ENCODE assay signal across 8 cellular contexts in genomic region chr2:240997856-240998705, GRCh38. TPM values are rescaled to one million over a fixed set of nuclear protein-coding genes. Genes with fewer than 3 reads are reported as not detected.
DNase-seq lines count a peak whose midpoint lies in the region; ATAC-seq, FAIRE-seq and TF ChIP-seq lines count a peak whose summit lies in the region.

SNED1 (plus strand) TSS chr2:240998618; CDS start chr2:240998838, 220 bp downstream.

- H3K27me3 ChIP-seq in OCI-LY1 (ENCODE audit: insufficient read depth, low read length): no peaks in the 10 kb centered on the region
- no peaks in the 10 kb centered on the region for H3K27me3 ChIP-seq in stomach smooth muscle (ENCODE audit: control insufficient read depth in 1 of 2, insufficient read depth in 2 of 2, low read length in 2 of 2)

- H2AFZ ChIP-seq in OCI-LY1 (ENCODE audit: low read length): no peak within 1 kb of the TSS

- H3K27ac Mint-ChIP-seq in natural killer cell: no peak within 1 kb of the TSS

- H3K9me2 ChIP-seq in OCI-LY1 (ENCODE audit: low read depth, low read length): no peaks in the 10 kb centered on the region

- no peaks in the 10 kb centered on the region for H4K20me1 ChIP-seq in OCI-LY1 (ENCODE audit: insufficient read depth, low read length)

- DNase-seq in A172 (ENCODE audit: low spot score) (peak; percentile 51), H54 (ENCODE audit: insufficient read length, low spot score) (peak; percentile 80), fibroblast of the aortic adventitia (ENCODE audit: low read depth) (peak; percentile 75), natural killer cell (peak; percentile 50)
- DNase-seq in activated effector memory CD4-positive, alpha-beta T cell treated with Interleukin-2 at 50 U/mL for 16 hours: peak; percentile 35

- H3K27me3 Mint-ChIP-seq in natural killer cell (ENCODE audit: low read depth in 2 of 2): peaks cover 11 to 23% of the 10 kb centered on the region in 2 donors

- H3K9me3 Mint-ChIP-seq in natural killer cell: no peaks in the 10 kb centered on the region

- H3K36me3 Mint-ChIP-seq in natural killer cell: no peaks in the 10 kb centered on the region

- H3K36me3 ChIP-seq in OCI-LY1 (ENCODE audit: insufficient read depth, low read length) (no peaks in the 10 kb centered on the region), stomach smooth muscle (ENCODE audit: control insufficient read depth in 2 of 2, insufficient read depth in 2 of 2, low read length in 2 of 2) (no peaks in the 10 kb centered on the region)

- ATAC-seq in natural killer cell (peak; percentile 67 to 90 (median 87)), GM19463 (IDR thresholded peaks at IDR 0.05; ENCODE audit: unreplicated experiment) (no peak)

- peak within 1 kb of the TSS; percentile 64 for H3K4me2 ChIP-seq in OCI-LY1 (ENCODE audit: low read length)

- H3K4me3 Mint-ChIP-seq in natural killer cell: peak within 1 kb of the TSS; percentile 79

- no peaks in the 10 kb centered on the region for H3K79me2 ChIP-seq in OCI-LY1 (ENCODE audit: insufficient read depth, low read length)

- H3K4me1 ChIP-seq in OCI-LY1 (ENCODE audit: insufficient read depth, low read length, severe bottlenecking) (peaks cover 10% of the 10 kb centered on the region), stomach smooth muscle (ENCODE audit: control insufficient read depth, insufficient read depth, low read length) (peaks cover 25% of the 10 kb centered on the region)

- H3F3A ChIP-seq in OCI-LY1 (ENCODE audit: insufficient read depth, low read length): no peaks in the 10 kb centered on the region

- H3K4me3 ChIP-seq in OCI-LY1 (ENCODE audit: low read depth, low read length, poor library complexity, severe bottlenecking): peak within 1 kb of the TSS; percentile 50
- H3K4me3 ChIP-seq in fibroblast of the aortic adventitia (ENCODE audit: low read depth, low read length): peak within 1 kb of the TSS; percentile 74
- H3K4me3 ChIP-seq in stomach smooth muscle (ENCODE audit: low read length in 2 of 2): peak within 1 kb of the TSS; percentile 47 to 78

- H3K27ac ChIP-seq in OCI-LY1 (ENCODE audit: low read depth, low read length, poor library complexity, severe bottlenecking) (no peak within 1 kb of the TSS), stomach smooth muscle (ENCODE audit: low read length) (no peak within 1 kb of the TSS)

- H3K9me3 ChIP-seq in OCI-LY1 (ENCODE audit: low read length) (no peaks in the 10 kb centered on the region), stomach smooth muscle (ENCODE audit: control insufficient read depth in 2 of 2, low read length in 2 of 2) (peaks cover 0 to under 1% of the 10 kb centered on the region in 2 donors)

- intact Hi-C loops in natural killer cell (cut with micrococcal nuclease): no loop called here

- H3K9ac ChIP-seq in OCI-LY1 (ENCODE audit: low read length) (no peak within 1 kb of the TSS; the same call in 1 of the 2 replicates), stomach smooth muscle (ENCODE audit: low read length in 2 of 2) (peak within 1 kb of the TSS; percentile 50 to 60)

- H3K4me1 Mint-ChIP-seq in natural killer cell: peaks cover 0 to 9% of the 10 kb centered on the region in 2 donors

- TF ChIP-seq POLR2A in H54 (IDR thresholded peaks at IDR 0.05; ENCODE audit: low read depth, low read length): no peak

- TF ChIP-seq CTCF in OCI-LY1 (IDR thresholded peaks at IDR 0.05; ENCODE audit: low read length): no peak
- TF ChIP-seq CTCF in fibroblast of the aortic adventitia (IDR thresholded peaks at IDR 0.05; ENCODE audit: insufficient read depth, low read length): no peak
- no peak for TF ChIP-seq CTCF in natural killer cell (IDR thresholded peaks at IDR 0.05)

- no peak for FAIRE-seq in H54 (lab: Jason Lieb, UNC)

RNA-seq across cellular contexts. Expression of gene SNED1, which starts in this region (rescaled TPM):
- total RNA-seq in A172 (2014; rRNA removed; shearing (Covaris generic)): 2.5 and 5.2 TPM in 2 replicates
- total RNA-seq in fibroblast of the aortic adventitia (ENCODE audit: low replicate concordance) (77.5 and 105 TPM in 2 replicates), natural killer cell (1 to 10 TPM in 2 of 3 donors, under 1 TPM in 1; 0.97 to 4.9 (median 2.5) TPM)

Comparison
In these comparisons a context has a peak if more than half of its experiments do, and no peak if none do; other contexts are left out.
1. RNA of gene SNED1 (total RNA-seq): 77.5 to 105 TPM in fibroblast of the aortic adventitia; 2.5 to 5.2 TPM in A172 and 0.97 to 4.9 TPM in natural killer cell; every median in the first group is over 10 times any median in the second.
2. Peak in every context shown above with its lines, with median percentiles within 50 percentile points of each other: DNase-seq and H3K4me3 ChIP-seq.